Comparison of ENCODE assay signal across 18 cellular contexts in the genomic region with DNA sequence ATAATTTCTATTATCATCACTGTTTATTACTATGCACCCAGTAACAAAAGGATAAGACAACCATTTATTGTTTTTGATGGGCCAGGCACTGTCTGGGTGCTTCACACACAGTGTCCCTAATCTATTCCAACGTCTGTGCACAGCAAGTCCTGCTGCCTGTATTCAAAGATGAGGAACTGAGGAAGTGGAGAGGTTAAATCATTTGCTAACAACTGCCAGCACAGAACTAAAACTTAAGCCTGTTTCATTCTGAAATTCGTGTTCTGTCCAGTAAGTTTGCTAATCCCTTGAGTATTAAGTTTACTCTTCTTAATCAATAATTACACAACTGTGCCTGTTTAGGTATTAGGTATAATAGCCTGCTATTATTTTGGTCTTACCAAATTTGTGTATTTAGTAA. TPM values are rescaled to one million over a fixed set of nuclear protein-coding genes. Genes with fewer than 3 reads are reported as not detected.
"Had no signal": no experiment of that assay in that cellular context is flagged by ENCODE, and none has a peak within 500 bp of the region (broad histone marks: within the 10 kb centered on the region; RNA-seq: fewer than 3 reads in every experiment).

No MANE protein-coding gene starts in this region.

- H3K4me3 ChIP-seq: colonic mucosa, hepatocyte, right atrium auricular region, tibial artery had no signal

- DNase-seq: activated CD4-positive, alpha-beta T cell treated with anti-CD3 and anti-CD28 coated beads, Interleukin-2, amount 10 ng/mL, durations not matched to agents 7 days and 5 days; activated CD4-positive, CD25-positive, alpha-beta regulatory T cell; activated CD8-positive, alpha-beta memory T cell treated with anti-CD3 and anti-CD28 coated beads for 24 hours; activated naive CD8-positive, alpha-beta T cell treated with anti-CD3 and anti-CD28 coated beads, Interleukin-2, amount 10 ng/mL, durations not matched to agents 7 days and 5 days; central memory CD4-positive, alpha-beta T cell; colonic mucosa; islet precursor cell; mammary epithelial cell; posterior cingulate gyrus; stimulated activated CD4-positive, alpha-beta T cell treated with anti-CD3 and anti-CD28 coated beads, Interleukin-4, amount 100 ng/mL, for 24 hours; stimulated activated naive CD4-positive, alpha-beta T cell; tibial artery had no signal

- H3K4me1 ChIP-seq: colonic mucosa, right atrium auricular region had no signal

- H3K9me3 ChIP-seq: colonic mucosa, right atrium auricular region, tibial artery had no signal

- ATAC-seq: esophagus mucosa; natural killer cell treated with Interleukin-12 subunit alpha and Interleukin-12 subunit beta and Interleukin-15 and Interleukin-18, amount 100 ng/mL, for 72 hours had no signal

- H3K36me3 ChIP-seq: colonic mucosa, right atrium auricular region, tibial artery had no signal

- H3K27ac ChIP-seq: colonic mucosa, right atrium auricular region, tibial artery had no signal

- H3K27me3 ChIP-seq: colonic mucosa, hepatocyte, right atrium auricular region, tibial artery had no signal

RNA-seq across cellular contexts. Expression of gene TEX26, which starts 41.9 kb away (rescaled TPM):
- total RNA-seq: activated CD4-positive, alpha-beta T cell treated with anti-CD3 and anti-CD28 coated beads, Interleukin-2, amount 10 ng/mL, durations not matched to agents 7 days and 5 days; activated naive CD8-positive, alpha-beta T cell treated with anti-CD3 and anti-CD28 coated beads, Interleukin-2, amount 10 ng/mL, durations not matched to agents 7 days and 5 days; activated T-helper 1 cell treated with anti-CD3 and anti-CD28 coated beads, Interleukin-12 subunit alpha, Interleukin-12 subunit beta, Interleukin-2, Interleukin-4 antibody, amounts not matched to agents 30 ng/mL and 10 ng/mL and 1 ng/mL, durations not matched to agents 14 hours and 24 hours and 36 hours; colonic mucosa; esophagus mucosa; mammary epithelial cell; natural killer cell treated with Interleukin-12 subunit alpha and Interleukin-12 subunit beta and Interleukin-15 and Interleukin-18, amount 100 ng/mL, for 72 hours; right atrium auricular region; skeletal muscle tissue had no signal
